9 cellular contexts compared by ENCODE assay signal in the genomic region with DNA sequence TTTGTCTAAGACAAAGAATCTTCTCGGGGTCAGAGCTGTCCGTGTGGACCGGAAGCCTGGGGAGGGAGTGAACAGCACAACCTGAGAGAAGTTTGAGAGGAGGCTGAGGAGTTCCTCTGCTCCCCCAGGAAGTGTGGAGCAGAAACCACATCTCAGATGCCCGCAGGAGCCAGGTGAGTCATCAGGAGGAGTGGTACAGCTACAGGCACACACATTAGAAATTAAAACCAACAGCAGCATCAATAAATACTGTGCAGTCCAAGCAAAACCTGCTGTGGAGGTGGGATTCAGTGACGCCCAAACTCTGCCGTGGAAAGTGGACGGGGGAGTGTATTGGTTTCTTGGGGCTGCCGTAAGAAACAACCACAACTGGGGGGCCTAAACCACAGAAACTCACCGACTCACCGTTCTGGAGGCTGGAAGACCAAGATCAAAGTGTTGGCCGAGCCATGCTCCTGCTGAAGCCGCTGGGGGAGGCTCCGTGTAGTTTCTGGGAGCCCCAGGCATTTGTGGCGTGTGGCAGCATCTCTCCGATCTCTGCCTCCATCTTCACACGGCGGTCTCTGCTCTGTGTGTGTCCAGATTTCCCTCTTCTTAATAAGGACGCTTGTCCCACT. TPM values are rescaled to one million over a fixed set of nuclear protein-coding genes. Genes with fewer than 3 reads are reported as not detected.
DNase-seq lines count a peak whose midpoint lies in the region; ATAC-seq, FAIRE-seq and TF ChIP-seq lines count a peak whose summit lies in the region.
"Had no signal": no experiment of that assay in that cellular context is flagged by ENCODE, and none has a peak within 500 bp of the region (broad histone marks: within the 10 kb centered on the region; RNA-seq: fewer than 3 reads in every experiment).

No MANE protein-coding gene starts in this region.

- ATAC-seq in HG03159 (IDR thresholded peaks at IDR 0.05; ENCODE audit: unreplicated experiment) (no peak), GM18517 (IDR thresholded peaks at IDR 0.05; ENCODE audit: unreplicated experiment) (no peak)

- dilution Hi-C loops in keratinocyte (cut with MboI; ENCODE audit: extremely low pct_ligation_motif_present, low sequenced_read_pairs): no loop called here

- no peak overlapping the region for H3K9ac ChIP-seq in keratinocyte (ENCODE audit: control insufficient read depth, extremely low read depth, insufficient read depth, low read length)

- DNase-seq in AG10803 (ENCODE audit: low read depth) (peak; percentile 13), LHCN-M2 (ENCODE audit: low read depth) (peak; percentile 45), astrocyte of the cerebellum (ENCODE audit: low read depth) (peak; percentile 67), keratinocyte (ENCODE audit: low read depth, low spot score) (no peak), AML-193 (lab: John Stamatoyannopoulos, UW) (no peak), NCI-H146 treated with DMSO at 0.1 percent for 48 hours (lab: John Stamatoyannopoulos, UW; ENCODE audit: unreplicated experiment) (no peak)

- no peak for TF ChIP-seq CTCF in AG10803 (conservative IDR thresholded peaks at IDR 0.05; ENCODE audit: low read length)
- TF ChIP-seq CTCF in astrocyte of the cerebellum (IDR thresholded peaks at IDR 0.05; ENCODE audit: low read depth, low read length, missing control alignments): no peak
- TF ChIP-seq CTCF in keratinocyte (optimal IDR thresholded peaks at IDR 0.05 in 1 of 3, IDR thresholded peaks at IDR 0.05 in 1 of 3, conservative IDR thresholded peaks at IDR 0.05 in 1 of 3; ENCODE audit: extremely low read depth in 1 of 3, insufficient read depth in 2 of 3, low read length in 3 of 3): no peak

- no peaks in the 10 kb centered on the region for H3K9me1 ChIP-seq in keratinocyte (ENCODE audit: control insufficient read depth, extremely low read depth, insufficient read depth, low read length)

- no peak overlapping the region for H2AFZ ChIP-seq in keratinocyte (ENCODE audit: control insufficient read depth, low read length)

- no peak overlapping the region for H3K4me3 ChIP-seq in AG10803 (ENCODE audit: low read length)
- no peak overlapping the region for H3K4me3 ChIP-seq in astrocyte of the cerebellum (ENCODE audit: low read depth, low read length)
- no peak overlapping the region for H3K4me3 ChIP-seq in keratinocyte (ENCODE audit: control insufficient read depth in 2 of 3, extremely low read depth in 1 of 3, insufficient read depth in 2 of 3, low read depth in 1 of 3, low read length in 3 of 3)
- H3K4me3 ChIP-seq: upper lobe of left lung had no signal

- H3K9me3 ChIP-seq in keratinocyte (ENCODE audit: control insufficient read depth, low read depth, low read length): peaks cover 4% of the 10 kb centered on the region
- H3K9me3 ChIP-seq: upper lobe of left lung had no signal

- FAIRE-seq in keratinocyte (lab: Jason Lieb, UNC): peak; percentile 51

- no peaks in the 10 kb centered on the region for H3K79me2 ChIP-seq in keratinocyte (ENCODE audit: control insufficient read depth, insufficient read depth, low read length)

- H3K27me3 ChIP-seq in keratinocyte (ENCODE audit: control insufficient read depth, extremely low read depth, insufficient read depth, low read length): no peaks in the 10 kb centered on the region
- H3K27me3 ChIP-seq: upper lobe of left lung had no signal

- in situ Hi-C loops in astrocyte of the cerebellum (cut with HindIII; ENCODE audit: low sequenced_read_pairs): loop anchor here (25.0 kb wide), 1 partner anchor 426 kb away; the partner anchor contains the start of gene MTURN

- H4K20me1 ChIP-seq in keratinocyte (ENCODE audit: control insufficient read depth, extremely low read depth, insufficient read depth, low read length): no peaks in the 10 kb centered on the region

- H3K4me2 ChIP-seq in keratinocyte (ENCODE audit: control insufficient read depth, extremely low read depth, insufficient read depth, low read depth, low read length): no peak overlapping the region

- H3K36me3 ChIP-seq in keratinocyte (ENCODE audit: control insufficient read depth in 2 of 2, extremely low read depth in 1 of 2, insufficient read depth in 2 of 2, low read length in 2 of 2): peaks cover 5 to 9% of the 10 kb centered on the region in 2 experiments

- peaks cover 18% of the 10 kb centered on the region for H3K4me1 ChIP-seq in keratinocyte (ENCODE audit: control insufficient read depth, extremely low read depth, insufficient read depth, low read length)
- H3K4me1 ChIP-seq: upper lobe of left lung had no signal

- peak overlapping the region; percentile 26 for H3K27ac ChIP-seq in keratinocyte (ENCODE audit: control insufficient read depth, insufficient read depth, low read length)
- H3K27ac ChIP-seq: upper lobe of left lung had no signal

RNA-seq across cellular contexts. Expression of gene GARS1, which starts 31.2 kb away (rescaled TPM):
- 106 and 137 TPM in 2 replicates for total RNA-seq in LHCN-M2 (2014; rRNA removed)
- polyA plus RNA-seq in LHCN-M2 (2012): 187 TPM
- polyA plus RNA-seq in keratinocyte: 277 to 545 TPM (median 411 TPM) in 3 replicates
- 311 TPM for polyA plus RNA-seq in keratinocyte (2011; ENCODE audit: low read depth)
- 379 and 567 TPM in 2 replicates for polyA plus RNA-seq in keratinocyte (2011; cell fraction: cytosol; rRNA removed)
- polyA plus RNA-seq in keratinocyte (2011; cell fraction: nucleus; rRNA removed): 455 and 471 TPM in 2 replicates
- polyA plus RNA-seq in keratinocyte (2012; ENCODE audit: low replicate concordance): 184 and 305 TPM in 2 replicates
- 267 to 644 TPM (median 355 TPM) in 3 replicates for polyA minus RNA-seq in keratinocyte
- 239 TPM for polyA minus RNA-seq in keratinocyte (2011; cell fraction: cytosol; rRNA and poly(A)+ RNA removed)
- 152 and 239 TPM in 2 replicates for polyA minus RNA-seq in keratinocyte (2011; cell fraction: nucleus; rRNA and poly(A)+ RNA removed)

RNA-seq across cellular contexts. Expression of gene GGCT, which starts 58.8 kb away (rescaled TPM):
- total RNA-seq in LHCN-M2 (2014; rRNA removed): 43.6 and 54.2 TPM in 2 replicates
- polyA plus RNA-seq in LHCN-M2 (2012): 30.2 TPM
- polyA plus RNA-seq in keratinocyte: 28.2 to 59.8 TPM (median 44.5 TPM) in 3 replicates
- 198 TPM for polyA plus RNA-seq in keratinocyte (2011; ENCODE audit: low read depth)
- polyA plus RNA-seq in keratinocyte (2011; cell fraction: cytosol; rRNA removed): 33.0 and 38.0 TPM in 2 replicates
- 12.6 and 21.0 TPM in 2 replicates for polyA plus RNA-seq in keratinocyte (2011; cell fraction: nucleus; rRNA removed)
- 48.5 and 133 TPM in 2 replicates for polyA plus RNA-seq in keratinocyte (2012; ENCODE audit: low replicate concordance)
- 6.1 to 7.5 TPM (median 6.6 TPM) in 3 replicates for polyA minus RNA-seq in keratinocyte
- 13.4 TPM for polyA minus RNA-seq in keratinocyte (2011; cell fraction: cytosol; rRNA and poly(A)+ RNA removed)
- polyA minus RNA-seq in keratinocyte (2011; cell fraction: nucleus; rRNA and poly(A)+ RNA removed): 5.1 and 6.8 TPM in 2 replicates

Comparison
In these comparisons a context has a peak if more than half of its experiments do, and no peak if none do; other contexts are left out.
1. DNase-seq: peak in AG10803 (single experiment), LHCN-M2 (single experiment) and astrocyte of the cerebellum (single experiment); none in keratinocyte (single experiment), AML-193 (0 of 2) and NCI-H146 treated with DMSO at 0.1 percent for 48 hours (single experiment).